15 cellular contexts compared by ENCODE assay signal in the genomic region with DNA sequence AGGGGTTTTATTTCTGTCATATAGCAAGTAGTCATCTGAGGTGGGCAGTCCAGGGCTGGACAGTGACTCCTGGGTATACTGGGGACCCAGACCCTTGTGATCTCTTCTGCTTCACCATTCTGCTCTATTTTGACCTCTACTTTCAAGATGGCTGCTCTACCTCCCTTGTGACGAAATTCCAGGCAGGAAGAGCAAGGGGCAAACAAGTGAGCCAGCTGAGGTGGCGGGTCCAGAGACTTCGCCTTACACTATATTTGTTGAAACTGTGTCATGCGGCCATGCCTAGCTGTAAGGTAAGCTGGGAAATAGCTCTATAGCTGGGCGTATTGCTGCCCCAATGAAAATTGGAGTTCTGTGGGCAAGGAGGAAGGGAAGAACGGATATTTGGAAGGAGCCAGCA. TPM values are rescaled to one million over a fixed set of nuclear protein-coding genes. Genes with fewer than 3 reads are reported as not detected.
DNase-seq lines count a peak whose midpoint lies in the region; ATAC-seq and TF ChIP-seq lines count a peak whose summit lies in the region.
"Had no signal": no experiment of that assay in that cellular context is flagged by ENCODE, and none has a peak within 500 bp of the region (broad histone marks: within the 10 kb centered on the region; RNA-seq: fewer than 3 reads in every experiment).

No MANE protein-coding gene starts in this region.

- intact Hi-C loops in Panc1 (cut with micrococcal nuclease; ENCODE audit: unreplicated experiment), result no loop called here
- intact Hi-C loops in mammary epithelial cell (cut with micrococcal nuclease), result no loop called here
- intact Hi-C loops in stomach (cut with DNase I; ENCODE audit: low total_unique reads), result no loop called here

- no TSS peak for BruUV-seq in Panc1 (replicated peaks; lab: Mats Ljungman, UMichigan)
- BruUV-seq in mammary epithelial cell (replicated peaks; lab: Mats Ljungman, UMichigan), result no TSS peak

- ATAC-seq in Panc1 (no peak), HG02763 (IDR thresholded peaks at IDR 0.05; ENCODE audit: unreplicated experiment) (no peak)
- ATAC-seq: HCT116, WTC11 had no signal

- TF ChIP-seq EP300 in stomach (IDR thresholded peaks at IDR 0.05), result no peak

- H4K20me1 ChIP-seq in mammary epithelial cell (ENCODE audit: insufficient read depth, low read length), result no peaks in the 10 kb centered on the region
- H4K20me1 ChIP-seq: BLaER1 had no signal

- CTCF ChIA-PET in Panc1 (lab: Charles Lee), result interaction anchor here (0.6 kb wide), 1 partner anchor 395 kb away, joined by 12 read pairs; no protein-coding TSS in a partner anchor
- CTCF ChIA-PET in mammary epithelial cell (lab: Charles Lee; ENCODE audit: low non-redundant PET), result no interaction called here

- WGBS in mammary epithelial cell (ENCODE audit: low coverage, missing lambda C conversion rate), result 90% methylated on average over 6 of the region's 6 CpGs
- WGBS in stomach, 5 donors, result 93 to 98% (median 97%) methylated on average over 6 of the region's 6 CpGs

- H3K9ac ChIP-seq in mammary epithelial cell (ENCODE audit: insufficient read depth, low read length) (no peak overlapping the region), muscle layer of colon (ENCODE audit: low read length) (no peak overlapping the region)
- H3K9ac ChIP-seq: BLaER1 had no signal

- no peak for DNase-seq in Panc1 (ENCODE audit: low read depth, low spot score)
- DNase-seq in mammary epithelial cell, result no peak
- DNase-seq in stomach, result no peak
- no peak for DNase-seq in activated naive CD4-positive, alpha-beta T cell treated with Interleukin-2 at 50 U/mL for 16 hours
- no peak for DNase-seq in NCI-H69 (lab: John Stamatoyannopoulos, UW)
- no peak for DNase-seq in GM19238 (ENCODE audit: insufficient read length, low spot score)
- DNase-seq: NCI-H526 treated with DMSO at 0.1 percent for 48 hours; stimulated activated CD4-positive, alpha-beta T cell treated with anti-CD3 and anti-CD28 coated beads, Interleukin-12 subunit alpha, Interleukin-12 subunit beta, amount 100 ng/mL, for 4 hours had no signal

- H3K4me1 ChIP-seq in Panc1 (ENCODE audit: control insufficient read depth, insufficient read depth, low read length) (peaks cover 20% of the 10 kb centered on the region), mammary epithelial cell (ENCODE audit: insufficient read depth, low read length) (peaks cover 56% of the 10 kb centered on the region), muscle layer of colon (ENCODE audit: insufficient read depth, low read length) (peaks cover 60% of the 10 kb centered on the region), stomach (peaks cover 15 to 54% (median 39%) of the 10 kb centered on the region in 4 donors)
- H3K4me1 ChIP-seq: BLaER1 had no signal

- no peak overlapping the region for H3K4me3 ChIP-seq in Panc1 (ENCODE audit: low read depth in 2 of 2, low read length in 2 of 2)
- no peak overlapping the region for H3K4me3 ChIP-seq in mammary epithelial cell (replicated peaks in 1 of 3; ENCODE audit: insufficient read depth in 1 of 3, low read depth in 2 of 3, low read length in 3 of 3)
- no peak overlapping the region for H3K4me3 ChIP-seq in muscle layer of colon (ENCODE audit: low read depth in 1 of 2, low read length in 2 of 2)
- H3K4me3 ChIP-seq in stomach, result no peak overlapping the region
- H3K4me3 ChIP-seq: BLaER1 had no signal

- peak overlapping the region; percentile 17 for H2AFZ ChIP-seq in mammary epithelial cell (ENCODE audit: low read depth, low read length)

- H3K27me3 ChIP-seq in Panc1 (ENCODE audit: control insufficient read depth, insufficient read depth, low read length) (no peaks in the 10 kb centered on the region), mammary epithelial cell (ENCODE audit: insufficient read depth, low read length) (no peaks in the 10 kb centered on the region), muscle layer of colon (ENCODE audit: control insufficient read depth in 1 of 2, insufficient read depth in 2 of 2, low read length in 2 of 2) (no peaks in the 10 kb centered on the region), stomach (no peaks in the 10 kb centered on the region)
- H3K27me3 ChIP-seq: BLaER1 had no signal

- in situ Hi-C loops in Panc1 (cut with HindIII; ENCODE audit: low pct_unique_long_range_greater_than_20kb, low sequenced_read_pairs), result no loop called here
- in situ Hi-C loops in mammary epithelial cell (cut with MboI; ENCODE audit: low sequenced_read_pairs in 2 of 2), result no loop called here

- no peak for TF ChIP-seq POLR2A in stomach (IDR thresholded peaks at IDR 0.05)

- peak overlapping the region; percentile 83 for H3K4me2 ChIP-seq in mammary epithelial cell (ENCODE audit: insufficient read depth, low read depth, low read length)
- H3K4me2 ChIP-seq: BLaER1 had no signal

- no peaks in the 10 kb centered on the region for H3K79me2 ChIP-seq in mammary epithelial cell (ENCODE audit: insufficient read depth, low read length)

- POLR2A ChIA-PET in Panc1 (lab: Charles Lee), result no interaction called here

- H3K9me3 ChIP-seq in Panc1 (ENCODE audit: control insufficient read depth, insufficient read depth, low read depth, low read length) (no peaks in the 10 kb centered on the region), mammary epithelial cell (replicated peaks; ENCODE audit: insufficient read depth, low read length) (peaks cover 7% of the 10 kb centered on the region), muscle layer of colon (ENCODE audit: low read length) (peaks cover 5% of the 10 kb centered on the region), stomach (peaks cover 0 to 10% (median 4%) of the 10 kb centered on the region in 4 donors)

- H3K36me3 ChIP-seq in Panc1 (ENCODE audit: control insufficient read depth, insufficient read depth, low read length) (no peaks in the 10 kb centered on the region), mammary epithelial cell (ENCODE audit: insufficient read depth, low read length) (no peaks in the 10 kb centered on the region), muscle layer of colon (ENCODE audit: insufficient read depth, low read length) (no peaks in the 10 kb centered on the region), stomach (no peaks in the 10 kb centered on the region)
- H3K36me3 ChIP-seq: BLaER1 had no signal

- peak overlapping the region; percentile 55; the same call in 1 of the 2 replicates for H3K27ac ChIP-seq in Panc1 (ENCODE audit: low read length)
- H3K27ac ChIP-seq in mammary epithelial cell (ENCODE audit: insufficient read depth, low read depth, low read length), result peak overlapping the region; percentile 92
- peak overlapping the region; percentile 37 for H3K27ac ChIP-seq in muscle layer of colon (ENCODE audit: low read depth, low read length)
- peak overlapping the region in 4 of 5 donors; percentile 76 to 89 (median 87) for H3K27ac ChIP-seq in stomach
- H3K27ac ChIP-seq: BLaER1 had no signal

- TF ChIP-seq CTCF in Panc1 (IDR thresholded peaks at IDR 0.05) (no peak), mammary epithelial cell (conservative IDR thresholded peaks at IDR 0.05 in 1 of 2, IDR thresholded peaks at IDR 0.05 in 1 of 2; ENCODE audit: extremely low read depth in 1 of 2, insufficient read depth in 1 of 2, low read depth in 1 of 2, low read length in 2 of 2) (no peak), stomach (IDR thresholded peaks at IDR 0.05) (no peak)

- dilution Hi-C loops in mammary epithelial cell (cut with HindIII; ENCODE audit: low sequenced_read_pairs), result no loop called here

RNA-seq across cellular contexts. Expression of a gene that starts 7.9 kb away (rescaled TPM):
- 7.6 TPM for total RNA-seq in Panc1 (2021; ENCODE audit: unreplicated experiment)
- polyA plus RNA-seq in Panc1 (2012; ENCODE audit: insufficient read length), result not detected
- total RNA-seq in mammary epithelial cell, result under 1 TPM in 1 of 2 donors, not detected in 1; 0.67 TPM
- not detected for polyA plus RNA-seq in mammary epithelial cell
- not detected for polyA minus RNA-seq in mammary epithelial cell
- not detected for total RNA-seq in stomach
- 10 to 100 TPM in 1 of 3 donors, 1 to 10 TPM in 2; 1.7 to 17.3 (median 5.5) TPM for polyA plus RNA-seq in stomach
- total RNA-seq: Daoy, SK-MEL-5 had no signal

RNA-seq across cellular contexts. Expression of a gene that starts 27.8 kb away (rescaled TPM):
- total RNA-seq in Panc1 (2021; ENCODE audit: unreplicated experiment), result not detected
- polyA plus RNA-seq in Panc1 (2012; ENCODE audit: insufficient read length), result not detected
- total RNA-seq in mammary epithelial cell, result not detected
- polyA plus RNA-seq in mammary epithelial cell, result 0.75 TPM
- not detected for polyA minus RNA-seq in mammary epithelial cell
- total RNA-seq in stomach, result not detected
- polyA plus RNA-seq in stomach, result under 1 TPM in 1 of 3 donors, not detected in 2; 0.48 TPM
- total RNA-seq: SK-MEL-5, WTC11 had no signal

Comparison
In these comparisons a context has a peak if more than half of its experiments do, and no peak if none do; other contexts are left out.
1. H3K27ac ChIP-seq: peak in every context shown above with its lines; median percentile 92 in mammary epithelial cell; 87 in stomach; 55 in Panc1; 37 in muscle layer of colon.